In the genomic region with DNA sequence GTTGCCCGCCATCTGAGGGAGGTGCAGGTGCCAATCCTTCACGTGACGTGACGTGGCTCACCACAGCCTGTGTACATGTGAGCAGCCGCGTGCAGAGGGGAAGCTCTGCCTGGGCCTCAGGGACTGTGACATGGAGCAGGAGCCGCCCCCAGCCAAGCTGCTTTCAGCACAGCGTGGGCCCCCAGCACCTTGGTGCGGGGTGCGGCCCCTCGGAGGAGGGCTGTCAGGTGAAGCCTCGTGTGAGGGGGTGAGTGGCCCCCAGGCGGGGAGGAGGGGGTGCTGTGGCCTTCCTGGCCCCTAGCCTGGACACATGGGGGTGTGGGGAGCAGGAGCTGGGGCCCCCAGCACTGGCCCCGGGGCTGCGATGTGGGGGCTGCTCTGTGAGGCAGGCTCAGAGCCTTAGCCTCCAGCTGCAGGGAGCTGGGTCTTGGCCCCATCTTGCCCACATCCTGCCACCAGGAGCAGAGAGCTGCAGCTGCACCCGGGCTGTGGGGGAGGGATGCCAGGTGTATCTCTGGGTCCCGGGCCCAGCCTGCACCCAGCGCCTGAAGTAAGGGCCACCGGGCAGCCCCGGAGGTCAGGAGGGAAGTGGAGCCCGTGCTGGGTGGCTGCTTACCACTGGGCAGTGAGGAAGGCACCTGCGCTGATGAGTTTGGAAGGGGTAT, we compare ENCODE assay signal across 9 cellular contexts. TPM values are rescaled to one million over a fixed set of nuclear protein-coding genes. Genes with fewer than 3 reads are reported as not detected.
A peak's percentile ranks its signal among the peaks of the same experiment; 100 is the strongest.
DNase-seq lines count a peak whose midpoint lies in the region; ATAC-seq and TF ChIP-seq lines count a peak whose summit lies in the region.
"Had no signal": no experiment of that assay in that cellular context is flagged by ENCODE, and none has a peak within 500 bp of the region (broad histone marks: within the 10 kb centered on the region; RNA-seq: fewer than 3 reads in every experiment).

A gene (plus strand): TSS at position 100 of the 665 bp plus-strand sequence. CDS start 5,806 bp downstream, outside the sequence.

- H3K4me2 ChIP-seq in GM23248 (ENCODE audit: unreplicated experiment) = no peak within 1 kb of the TSS

- H3K4me3 Mint-ChIP-seq in activated CD8-positive, alpha-beta T cell treated with anti-CD3 and anti-CD28 coated beads for 36 hours = peak within 1 kb of the TSS; percentile 93

- peak; percentile 97 for DNase-seq in activated CD8-positive, alpha-beta T cell treated with anti-CD3 and anti-CD28 coated beads for 36 hours
- peak; percentile 34 to 90 (median 74) for DNase-seq in head of caudate nucleus
- peak; percentile 75 for DNase-seq in stimulated activated CD8-positive, alpha-beta memory T cell treated with anti-CD3 and anti-CD28 coated beads, Interleukin-4, amount 100 ng/mL, for 24 hours (ENCODE audit: low read depth)
- no peak for DNase-seq in NCI-H2107 (lab: John Stamatoyannopoulos, UW)
- DNase-seq in GM23248 = no peak

- H3K4me1 ChIP-seq in GM23248 (ENCODE audit: insufficient read depth) = peaks cover 6% of the 10 kb centered on the region; the same call in 1 of the 2 replicates

- no peak within 1 kb of the TSS for H3K4me3 ChIP-seq in GM23248
- H3K4me3 ChIP-seq: psoas muscle had no signal

- TF ChIP-seq CTCF in activated CD8-positive, alpha-beta T cell treated with anti-CD3 and anti-CD28 coated beads for 36 hours (IDR thresholded peaks at IDR 0.05) = no peak

- CTCF ChIA-PET in activated CD8-positive, alpha-beta T cell treated with anti-CD3 and anti-CD28 coated beads for 36 hours (lab: Charles Lee) = interaction anchor here (0.8 to 4.4 kb wide), 8 partner anchors 11 to 127 kb away, joined by 3 to 28 read pairs (median 4); a partner anchor contains a TSS

- no peaks in the 10 kb centered on the region for H3K9me3 ChIP-seq in GM23248 (ENCODE audit: low read depth)
- H3K9me3 ChIP-seq: psoas muscle had no signal

- ATAC-seq in GM19043 (IDR thresholded peaks at IDR 0.05; ENCODE audit: low read depth, unreplicated experiment) = peak; percentile 51
- peak; percentile 47 for ATAC-seq in HG03196 (IDR thresholded peaks at IDR 0.05; ENCODE audit: unreplicated experiment)
- peak; percentile 73 for ATAC-seq in activated CD8-positive, alpha-beta T cell treated with anti-CD3 and anti-CD28 coated beads for 36 hours
- ATAC-seq in HG03520 (IDR thresholded peaks at IDR 0.05; ENCODE audit: unreplicated experiment) = no peak
- ATAC-seq: psoas muscle had no signal

- no peak within 1 kb of the TSS for H3K9ac ChIP-seq in GM23248

- H3K79me2 ChIP-seq in GM23248 (ENCODE audit: insufficient read depth) = no peaks in the 10 kb centered on the region

- no peaks in the 10 kb centered on the region for H4K20me1 ChIP-seq in GM23248 (ENCODE audit: insufficient read depth)

- POLR2A ChIA-PET in activated CD8-positive, alpha-beta T cell treated with anti-CD3 and anti-CD28 coated beads for 36 hours (lab: Charles Lee) = interaction anchor here (0.6 to 1.7 kb wide), 16 partner anchors 9 to 156 kb away, joined by 3 to 8 read pairs (median 4); a partner anchor contains a TSS

- in situ Hi-C loops in GM23248 (cut with MboI) = no loop called here

- H3K27me3 ChIP-seq in GM23248 (replicated peaks; ENCODE audit: insufficient read depth) = no peaks in the 10 kb centered on the region

- peaks cover under 1% of the 10 kb centered on the region for H3K27me3 Mint-ChIP-seq in activated CD8-positive, alpha-beta T cell treated with anti-CD3 and anti-CD28 coated beads for 36 hours

- H3K4me1 Mint-ChIP-seq in activated CD8-positive, alpha-beta T cell treated with anti-CD3 and anti-CD28 coated beads for 36 hours (ENCODE audit: low read depth) = peaks cover 55% of the 10 kb centered on the region

- no peak within 1 kb of the TSS for H2AFZ ChIP-seq in GM23248

- peak within 1 kb of the TSS; percentile 98 for H3K27ac Mint-ChIP-seq in activated CD8-positive, alpha-beta T cell treated with anti-CD3 and anti-CD28 coated beads for 36 hours

- H3K36me3 Mint-ChIP-seq in activated CD8-positive, alpha-beta T cell treated with anti-CD3 and anti-CD28 coated beads for 36 hours (ENCODE audit: low read depth) = peaks cover 24% of the 10 kb centered on the region

- no peaks in the 10 kb centered on the region for H3K9me3 Mint-ChIP-seq in activated CD8-positive, alpha-beta T cell treated with anti-CD3 and anti-CD28 coated beads for 36 hours

- intact Hi-C loops in activated CD8-positive, alpha-beta T cell treated with anti-CD3 and anti-CD28 coated beads for 36 hours (cut with micrococcal nuclease) = loop anchor here (5.0 kb wide), 1 partner anchor 75 kb away; no protein-coding TSS in a partner anchor
- intact Hi-C loops in head of caudate nucleus (cut with DNase I) = no loop called here

- H3K9me2 ChIP-seq in GM23248 (ENCODE audit: insufficient read depth) = no peaks in the 10 kb centered on the region

- WGBS in GM23248 (ENCODE audit: low coverage in 1 of 2, low lambda C conversion rate in 2 of 2, missing lambda C conversion rate in 2 of 2), 2 experiments = 85 to 86% methylated on average over 18 to 22 of the region's 22 CpGs

- H3F3A ChIP-seq in GM23248 (ENCODE audit: insufficient read depth) = no peaks in the 10 kb centered on the region

- H3K36me3 ChIP-seq in GM23248 (ENCODE audit: low read depth) = no peaks in the 10 kb centered on the region

- no peak within 1 kb of the TSS for H3K27ac ChIP-seq in GM23248
- H3K27ac ChIP-seq: psoas muscle had no signal

RNA-seq across cellular contexts. Expression of the gene that starts here (rescaled TPM):
- total RNA-seq in activated CD8-positive, alpha-beta T cell treated with anti-CD3 and anti-CD28 coated beads for 36 hours = 10 to 100 TPM; 41.4 to 42.9 TPM
- 0.54 and 0.89 TPM in 2 replicates for total RNA-seq in GM23248 (2014; rRNA removed; shearing (Covaris generic))
- 0.30 and 0.64 TPM in 2 replicates for polyA plus RNA-seq in GM23248 (2016; fragmentation: Nextera tagmentation; extraction: Ambion mirVana)

Comparison
In these comparisons a context has a peak if more than half of its experiments do, and no peak if none do; other contexts are left out.
1. RNA of the gene that starts here (total RNA-seq): 41.4 to 42.9 TPM in activated CD8-positive, alpha-beta T cell treated with anti-CD3 and anti-CD28 coated beads for 36 hours; 0.54 to 0.89 TPM in GM23248; every median in the first group is over 10 times any median in the second.
2. DNase-seq: peak in activated CD8-positive, alpha-beta T cell treated with anti-CD3 and anti-CD28 coated beads for 36 hours (single experiment), head of caudate nucleus (42 of 42) and stimulated activated CD8-positive, alpha-beta memory T cell treated with anti-CD3 and anti-CD28 coated beads, Interleukin-4, amount 100 ng/mL, for 24 hours (single experiment); none in NCI-H2107 (single experiment) and GM23248 (single experiment).